1 cellular context compared by ENCODE assay signal in the genomic region with DNA sequence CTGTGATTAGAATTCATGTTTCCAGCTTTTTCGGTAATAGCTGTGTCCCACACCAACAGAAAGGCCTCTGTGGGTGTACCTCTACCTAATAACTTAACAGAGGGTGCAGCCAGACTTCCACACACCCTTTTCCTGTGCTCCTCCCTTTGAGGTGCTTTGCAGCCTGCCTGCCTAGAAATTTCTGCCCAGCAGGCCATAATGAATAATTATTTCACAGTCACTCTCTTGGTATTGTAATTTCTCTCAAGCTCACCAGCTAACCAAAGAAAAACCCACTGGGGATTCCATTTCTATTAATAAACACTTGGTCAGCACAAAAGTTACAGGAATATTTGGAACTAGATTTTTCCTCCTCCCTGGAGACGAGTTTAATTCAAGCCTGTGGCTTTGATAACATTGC.
TF ChIP-seq lines count a peak whose summit lies in the region.

No MANE protein-coding gene starts in this region.

TF ChIP-seq in WTC11, 78 proteins besides CTCF, POLR2A, EP300 and RAD21 (continued from another document):
- TF ChIP-seq ZNF425 (CRISPR knock-in tag; conservative IDR thresholded peaks at IDR 0.05) (no peak), ZNF671 (CRISPR knock-in tag; IDR thresholded peaks at IDR 0.05) (no peak), NR1H2 (CRISPR knock-in tag; IDR thresholded peaks at IDR 0.05) (no peak), ETV6 (CRISPR knock-in tag; IDR thresholded peaks at IDR 0.05) (no peak), CBFB (CRISPR knock-in tag; IDR thresholded peaks at IDR 0.05; ENCODE audit: low read depth) (no peak), E2F5 (CRISPR knock-in tag; IDR thresholded peaks at IDR 0.05) (no peak), EMX1 (CRISPR knock-in tag; IDR thresholded peaks at IDR 0.05) (no peak), FOXP1 (CRISPR knock-in tag; IDR thresholded peaks at IDR 0.05; ENCODE audit: borderline replicate concordance) (no peak), JAZF1 (CRISPR knock-in tag; IDR thresholded peaks at IDR 0.05) (no peak), GRHL2 (CRISPR knock-in tag; IDR thresholded peaks at IDR 0.05; ENCODE audit: insufficient replicate concordance, severe bottlenecking) (no peak), MYBL2 (CRISPR knock-in tag; IDR thresholded peaks at IDR 0.05) (no peak), ZNF512 (CRISPR knock-in tag; IDR thresholded peaks at IDR 0.05; ENCODE audit: borderline replicate concordance) (no peak)
TF ChIP-seq in WTC11: peak in this region for 0.
